Comparison of ENCODE assay signal across 8 cellular contexts in genomic region chr5:56737002-56737621, GRCh38.
DNase-seq lines count a peak whose midpoint lies in the region; ATAC-seq and TF ChIP-seq lines count a peak whose summit lies in the region.

No MANE protein-coding gene starts in this region.

- peak overlapping the region; percentile 84 to 98 (median 92) for H3K27ac Mint-ChIP-seq in CD4-positive, CD25-positive, alpha-beta regulatory T cell
- H3K27ac Mint-ChIP-seq in activated T-cell treated with anti-CD3 and anti-CD28 coated beads, Interleukin-2, amount 50 U/mL, for 72 hours, result no peak overlapping the region

- peaks cover 57% of the 10 kb centered on the region for H3K4me1 ChIP-seq in CD4-positive, CD25-positive, alpha-beta regulatory T cell (ENCODE audit: control insufficient read depth, insufficient read depth, low read length, poor library complexity, severe bottlenecking)
- peaks cover 5 to 14% of the 10 kb centered on the region in 2 donors for H3K4me1 ChIP-seq in lung (ENCODE audit: control insufficient read depth in 2 of 2, insufficient read depth in 2 of 2, low read length in 2 of 2)

- peak overlapping the region; percentile 75 for H3K27ac ChIP-seq in CD4-positive, CD25-positive, alpha-beta regulatory T cell (ENCODE audit: insufficient read depth, low read length, poor library complexity, severe bottlenecking)
- H3K27ac ChIP-seq in lung (ENCODE audit: low read depth in 1 of 2, low read length in 1 of 2), result peak overlapping the region in 1 of 2 donors; percentile 46

- H3K27me3 Mint-ChIP-seq in CD4-positive, CD25-positive, alpha-beta regulatory T cell, result no peaks in the 10 kb centered on the region
- no peaks in the 10 kb centered on the region for H3K27me3 Mint-ChIP-seq in activated T-cell treated with anti-CD3 and anti-CD28 coated beads, Interleukin-2, amount 50 U/mL, for 72 hours (ENCODE audit: low read depth)

- peak in 1 of 3 donors; percentile 54 for DNase-seq in CD4-positive, CD25-positive, alpha-beta regulatory T cell
- DNase-seq in KG1 (lab: John Stamatoyannopoulos, UW) (peak; percentile 40), lung (ENCODE audit: low spot score) (no peak), NCI-H1694 treated with DMSO at 0.1 percent for 48 hours (lab: John Stamatoyannopoulos, UW) (no peak), pons (ENCODE audit: low spot score) (no peak)
- DNase-seq in activated T-cell treated with anti-CD3 and anti-CD28 coated beads, Interleukin-2, amount 50 U/mL, for 72 hours, result no peak

- H3K9me3 ChIP-seq in CD4-positive, CD25-positive, alpha-beta regulatory T cell (ENCODE audit: control insufficient read depth in 2 of 2, low read length in 2 of 2), result no peaks in the 10 kb centered on the region
- peaks cover 0 to 2% of the 10 kb centered on the region in 2 donors for H3K9me3 ChIP-seq in lung (ENCODE audit: control insufficient read depth in 2 of 2, insufficient read depth in 1 of 2, low read length in 1 of 2)

- H3K4me3 ChIP-seq in CD4-positive, CD25-positive, alpha-beta regulatory T cell (ENCODE audit: low read depth, low read length), result peak overlapping the region; percentile 49
- H3K4me3 ChIP-seq in lung, result no peak overlapping the region

- H3K36me3 ChIP-seq in CD4-positive, CD25-positive, alpha-beta regulatory T cell (ENCODE audit: control insufficient read depth, insufficient read depth, low read length), result no peaks in the 10 kb centered on the region
- H3K36me3 ChIP-seq in lung (ENCODE audit: control insufficient read depth in 2 of 2, insufficient read depth in 2 of 2, low read length in 2 of 2), result no peaks in the 10 kb centered on the region

- H3K9me3 Mint-ChIP-seq in CD4-positive, CD25-positive, alpha-beta regulatory T cell, result peaks cover 0 to 2% (median 0%) of the 10 kb centered on the region in 7 donors
- peaks cover 0 to 3% of the 10 kb centered on the region in 2 donors for H3K9me3 Mint-ChIP-seq in activated T-cell treated with anti-CD3 and anti-CD28 coated beads, Interleukin-2, amount 50 U/mL, for 72 hours

- 29 to 62% methylated on average over 5 of the region's 5 CpGs for WGBS in lung, 2 donors

- no peak for TF ChIP-seq CTCF in lung (IDR thresholded peaks at IDR 0.05; ENCODE audit: control extremely low read depth, extremely low read depth)

- no peaks in the 10 kb centered on the region for H3K27me3 ChIP-seq in CD4-positive, CD25-positive, alpha-beta regulatory T cell (ENCODE audit: control insufficient read depth, insufficient read depth, low read length)
- no peaks in the 10 kb centered on the region for H3K27me3 ChIP-seq in lung (ENCODE audit: control insufficient read depth, insufficient read depth)

- no peaks in the 10 kb centered on the region for H3K36me3 Mint-ChIP-seq in CD4-positive, CD25-positive, alpha-beta regulatory T cell
- no peaks in the 10 kb centered on the region for H3K36me3 Mint-ChIP-seq in activated T-cell treated with anti-CD3 and anti-CD28 coated beads, Interleukin-2, amount 50 U/mL, for 72 hours (ENCODE audit: insufficient read depth in 2 of 2)

- H3K4me3 Mint-ChIP-seq in CD4-positive, CD25-positive, alpha-beta regulatory T cell, result peak overlapping the region; percentile 7 to 72 (median 50)
- peak overlapping the region; percentile 39 to 61 for H3K4me3 Mint-ChIP-seq in activated T-cell treated with anti-CD3 and anti-CD28 coated beads, Interleukin-2, amount 50 U/mL, for 72 hours

- peak; percentile 44 to 50 for ATAC-seq in CD4-positive, CD25-positive, alpha-beta regulatory T cell (ENCODE audit: low read depth in 2 of 2)
- peak in 1 of 2 donors; percentile 30 for ATAC-seq in activated T-cell treated with anti-CD3 and anti-CD28 coated beads, Interleukin-2, amount 50 U/mL, for 72 hours (replicated peaks in 1 of 2)
- peak; percentile 31 for ATAC-seq in lung (ENCODE audit: insufficient read depth, low FRiP score)
- ATAC-seq in GM19351 (IDR thresholded peaks at IDR 0.05; ENCODE audit: unreplicated experiment), result no peak
- ATAC-seq in GM21515 (IDR thresholded peaks at IDR 0.05; ENCODE audit: unreplicated experiment), result no peak

- peaks cover 30 to 62% (median 43%) of the 10 kb centered on the region in 4 donors for H3K4me1 Mint-ChIP-seq in CD4-positive, CD25-positive, alpha-beta regulatory T cell
- H3K4me1 Mint-ChIP-seq in activated T-cell treated with anti-CD3 and anti-CD28 coated beads, Interleukin-2, amount 50 U/mL, for 72 hours (ENCODE audit: low read depth), result peaks cover 30% of the 10 kb centered on the region

Comparison
In these comparisons a context has a peak if more than half of its experiments do, and no peak if none do; other contexts are left out.
1. ATAC-seq: peak in CD4-positive, CD25-positive, alpha-beta regulatory T cell (2 of 2) and lung (single experiment); none in GM19351 (single experiment) and GM21515 (single experiment).